Comparison of ENCODE assay signal across 11 cellular contexts in genomic region chr22:39405346-39406085, GRCh38.
A peak's percentile ranks its signal among the peaks of the same experiment; 100 is the strongest.
DNase-seq lines count a peak whose midpoint lies in the region; ATAC-seq and TF ChIP-seq lines count a peak whose summit lies in the region.
"Had no signal": no experiment of that assay in that cellular context is flagged by ENCODE, and none has a peak within 500 bp of the region (broad histone marks: within the 10 kb centered on the region; RNA-seq: fewer than 3 reads in every experiment).

No MANE protein-coding gene starts in this region.

- H3K27ac ChIP-seq in caudate nucleus (ENCODE audit: low read depth, low read length): peak overlapping the region; percentile 88
- H3K27ac ChIP-seq: SK-N-MC had no signal

- TF ChIP-seq CTCF in GM13977 (IDR thresholded peaks at IDR 0.05; ENCODE audit: extremely low read depth, insufficient read depth, missing control alignments): no peak

- ATAC-seq in GM18868 (IDR thresholded peaks at IDR 0.05; ENCODE audit: unreplicated experiment) (no peak), GM21390 (IDR thresholded peaks at IDR 0.05; ENCODE audit: unreplicated experiment) (no peak)

- DNase-seq in NCI-H2227 (lab: John Stamatoyannopoulos, UW; ENCODE audit: unreplicated experiment) (peak; percentile 85), caudate nucleus (lab: John Stamatoyannopoulos, UW) (peak in 55 of 61 donors; percentile 7 to 94 (median 73)), middle frontal gyrus (ENCODE audit: extremely low spot score, low spot score) (peak; percentile 58), GM13977 (ENCODE audit: low spot score) (no peak)
- peak; percentile 4 for DNase-seq in stimulated activated naive CD4-positive, alpha-beta T cell treated with Interleukin-2 at 50 U/mL for 16 hours (lab: John Stamatoyannopoulos, UW)
- DNase-seq in activated CD8-positive, alpha-beta memory T cell treated with anti-CD3 and anti-CD28 coated beads for 24 hours: no peak
- DNase-seq: cortex of kidney, naive B cell had no signal

- in situ Hi-C loops in GM13977 (cut with MboI; ENCODE audit: low pct_unique_long_range_greater_than_20kb, low sequenced_read_pairs, unreplicated experiment): no loop called here

Comparison
In these comparisons a context has a peak if more than half of its experiments do, and no peak if none do; other contexts are left out.
1. DNase-seq: peak in NCI-H2227 (single experiment), caudate nucleus (55 of 61), middle frontal gyrus (single experiment) and stimulated activated naive CD4-positive, alpha-beta T cell treated with Interleukin-2 at 50 U/mL for 16 hours (single experiment); none in GM13977 (single experiment) and activated CD8-positive, alpha-beta memory T cell treated with anti-CD3 and anti-CD28 coated beads for 24 hours (single experiment).